ENCODE assay signal across 15 cellular contexts in genomic region chr12:52199294-52199920, GRCh38. TPM values are rescaled to one million over a fixed set of nuclear protein-coding genes. Genes with fewer than 3 reads are reported as not detected.
DNase-seq lines count a peak whose midpoint lies in the region; ATAC-seq and TF ChIP-seq lines count a peak whose summit lies in the region.
"Had no signal": no experiment of that assay in that cellular context is flagged by ENCODE, and none has a peak within 500 bp of the region (broad histone marks: within the 10 kb centered on the region; RNA-seq: fewer than 3 reads in every experiment).

No MANE protein-coding gene starts in this region.

- TF ChIP-seq CTCF in RWPE1 (conservative IDR thresholded peaks at IDR 0.05; ENCODE audit: low read depth) (no peak), suprapubic skin (IDR thresholded peaks at IDR 0.05) (no peak)

- H3K27me3 ChIP-seq in right cardiac atrium (ENCODE audit: control insufficient read depth, insufficient read depth) (no peaks in the 10 kb centered on the region), suprapubic skin (no peaks in the 10 kb centered on the region)
- H3K27me3 ChIP-seq: foreskin keratinocyte had no signal

- POLR2A ChIA-PET in RWPE1 (lab: Yijun Ruan, JAX; ENCODE audit: low non-redundant PET) = no interaction called here

- TF ChIP-seq POLR2A in suprapubic skin (IDR thresholded peaks at IDR 0.05) = no peak

- DNase-seq in NCI-H1417 treated with DMSO at 0.1 percent for 48 hours (lab: John Stamatoyannopoulos, UW) = peak; percentile 62
- DNase-seq in RWPE1 (ENCODE audit: low spot score) = no peak
- peak in 1 of 3 donors; percentile 70 for DNase-seq in right cardiac atrium
- DNase-seq in suprapubic skin (ENCODE audit: low spot score in 2 of 2) = no peak
- DNase-seq in SHP77 treated with DMSO at 0.1 percent for 48 hours (lab: John Stamatoyannopoulos, UW) = no peak
- no peak for DNase-seq in posterior vena cava (ENCODE audit: low spot score)
- DNase-seq: activated CD8-positive, alpha-beta T cell treated with anti-CD3 and anti-CD28 coated beads for 36 hours; CD8-positive, alpha-beta memory T cell; effector memory CD8-positive, alpha-beta T cell; foreskin keratinocyte; NCI-H1694 treated with DMSO at 0.1 percent for 48 hours had no signal

- 66% methylated on average over 8 of the region's 8 CpGs for WGBS in right cardiac atrium
- 65% methylated on average over 8 of the region's 8 CpGs for WGBS in suprapubic skin

- H3K36me3 ChIP-seq in suprapubic skin = no peaks in the 10 kb centered on the region

- CTCF ChIA-PET in RWPE1 (lab: Yijun Ruan, JAX) = interaction anchor here (1.3 kb wide), 1 partner anchor 14 kb away, joined by 3 read pairs; no protein-coding TSS in a partner anchor

- TF ChIP-seq EP300 in suprapubic skin (IDR thresholded peaks at IDR 0.05) = no peak

- H3K4me1 ChIP-seq in right cardiac atrium (ENCODE audit: control insufficient read depth, insufficient read depth, low read length) = peaks cover 7% of the 10 kb centered on the region
- peaks cover 57% of the 10 kb centered on the region for H3K4me1 ChIP-seq in suprapubic skin

- peak; percentile 56 to 70 for ATAC-seq in right cardiac atrium
- ATAC-seq in GM21528 (IDR thresholded peaks at IDR 0.05; ENCODE audit: low FRiP score, unreplicated experiment) = no peak
- ATAC-seq: activated CD8-positive, alpha-beta T cell treated with anti-CD3 and anti-CD28 coated beads for 36 hours; effector memory CD8-positive, alpha-beta T cell; foreskin keratinocyte; K562; mucosa of descending colon had no signal

- intact Hi-C loops in right cardiac atrium (cut with DNase I) (no loop called here), posterior vena cava (cut with DNase I) (no loop called here)

- H3K9me3 ChIP-seq in right cardiac atrium (ENCODE audit: control insufficient read depth, low read length) (no peaks in the 10 kb centered on the region), suprapubic skin (no peaks in the 10 kb centered on the region)
- H3K9me3 ChIP-seq: mucosa of descending colon had no signal

- H3K4me3 ChIP-seq in right cardiac atrium (ENCODE audit: low read length) = no peak overlapping the region
- H3K4me3 ChIP-seq in suprapubic skin = no peak overlapping the region
- H3K4me3 ChIP-seq: K562, mucosa of descending colon, SK-N-MC had no signal

- H3K27ac ChIP-seq in RWPE1 (peak overlapping the region; percentile 92), right cardiac atrium (ENCODE audit: low read length) (peak overlapping the region; percentile 32), suprapubic skin (peak overlapping the region; percentile 61)
- H3K27ac ChIP-seq: foreskin keratinocyte, SK-N-MC had no signal

RNA-seq across cellular contexts. Expression of gene KRT80, which starts 7.6 kb away (rescaled TPM):
- total RNA-seq in right cardiac atrium (under 1 TPM in 1 of 4 donors, not detected in 3; 0.06 TPM), suprapubic skin (100 to 1,000 TPM in 3 of 4 donors, 10 to 100 TPM in 1; 78.6 to 293 (median 185) TPM), posterior vena cava (under 1 TPM; 0.19 to 0.48 TPM)
- 0.05 TPM for polyA plus RNA-seq in right cardiac atrium
- total RNA-seq: activated CD8-positive, alpha-beta T cell treated with anti-CD3 and anti-CD28 coated beads for 36 hours; CD8-positive, alpha-beta memory T cell; K562 had no signal
- polyA plus RNA-seq: CD8-positive, alpha-beta memory T cell; K562 had no signal

RNA-seq across cellular contexts. Expression of gene KRT7, which starts 33.6 kb away (rescaled TPM):
- total RNA-seq in right cardiac atrium = 1 to 10 TPM in 2 of 4 donors, under 1 TPM in 1, not detected in 1; 0.94 to 3.0 (median 1.1) TPM
- 0.16 TPM for polyA plus RNA-seq in right cardiac atrium
- 100 to 1,000 TPM in 3 of 4 donors, 10 to 100 TPM in 1; 95.8 to 176 (median 123) TPM for total RNA-seq in suprapubic skin
- 1 to 10 TPM; 4.1 to 6.8 TPM for total RNA-seq in posterior vena cava
- polyA plus RNA-seq: CD8-positive, alpha-beta memory T cell; K562 had no signal

Comparison
In these comparisons a context has a peak if more than half of its experiments do, and no peak if none do; other contexts are left out.
1. H3K27ac ChIP-seq: peak in every context shown above with its lines; median percentile 92 in RWPE1; 61 in suprapubic skin; 32 in right cardiac atrium.
2. RNA of gene KRT80, which starts 7.6 kb away (total RNA-seq): 78.6 to 293 TPM in suprapubic skin; 0.19 to 0.48 TPM in posterior vena cava and 0.06 TPM in right cardiac atrium; every median in the first group is over 10 times any median in the second.
3. RNA of gene KRT7, which starts 33.6 kb away (total RNA-seq): 95.8 to 176 TPM in suprapubic skin; 4.1 to 6.8 TPM in posterior vena cava and 0.94 to 3.0 TPM in right cardiac atrium; every median in the first group is over 10 times any median in the second.